In the genomic region with DNA sequence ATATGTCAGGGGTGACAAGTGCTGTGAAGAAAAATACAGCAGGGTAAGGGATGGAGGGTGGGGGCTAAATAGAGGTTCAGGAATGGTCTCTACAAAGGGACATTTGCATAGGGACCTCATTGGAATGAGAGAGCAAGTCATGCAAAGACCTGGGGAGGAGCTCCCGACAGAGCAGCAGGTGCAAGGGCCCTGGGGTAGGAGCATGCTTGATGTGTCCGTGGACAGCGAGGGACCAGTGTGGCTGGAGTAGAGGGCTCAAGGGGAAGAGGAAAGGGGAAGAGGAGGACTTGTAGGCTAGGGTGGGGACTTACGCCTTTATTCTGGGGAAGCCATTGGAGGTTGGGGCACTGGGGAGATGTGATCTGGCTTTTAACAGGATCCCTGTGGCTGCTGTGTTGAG, we compare ENCODE assay signal across 23 cellular contexts. TPM values are rescaled to one million over a fixed set of nuclear protein-coding genes. Genes with fewer than 3 reads are reported as not detected.
DNase-seq lines count a peak whose midpoint lies in the region; ATAC-seq and TF ChIP-seq lines count a peak whose summit lies in the region.
"Had no signal": no experiment of that assay in that cellular context is flagged by ENCODE, and none has a peak within 500 bp of the region (broad histone marks: within the 10 kb centered on the region; RNA-seq: fewer than 3 reads in every experiment).

No MANE protein-coding gene starts in this region.

- intact Hi-C loops in natural killer cell (cut with micrococcal nuclease), result no loop called here

- POLR2A ChIA-PET in activated CD8-positive, alpha-beta T cell treated with anti-CD3 and anti-CD28 coated beads, Interleukin-2, amount 10 ng/mL, durations not matched to agents 7 days and 5 days (lab: Charles Lee), result no interaction called here

- TF ChIP-seq CTCF in natural killer cell (IDR thresholded peaks at IDR 0.05), result no peak

- H3K4me3 Mint-ChIP-seq in activated T-cell treated with anti-CD3 and anti-CD28 coated beads, Interleukin-2, amount 50 U/mL, for 72 hours, result no peak overlapping the region
- H3K4me3 Mint-ChIP-seq in activated CD8-positive, alpha-beta T cell treated with anti-CD3 and anti-CD28 coated beads, Interleukin-2, amount 10 ng/mL, durations not matched to agents 7 days and 5 days, result no peak overlapping the region
- peak overlapping the region; percentile 43 for H3K4me3 Mint-ChIP-seq in natural killer cell
- H3K4me3 Mint-ChIP-seq: activated CD4-positive, alpha-beta T cell treated with anti-CD3 and anti-CD28 coated beads, Interleukin-2, amount 10 ng/mL, durations not matched to agents 7 days and 5 days; activated naive CD4-positive, alpha-beta T cell treated with anti-CD3 and anti-CD28 coated beads for 36 hours; GM23338 had no signal

- no peaks in the 10 kb centered on the region for H3K9me3 Mint-ChIP-seq in activated T-cell treated with anti-CD3 and anti-CD28 coated beads, Interleukin-2, amount 50 U/mL, for 72 hours
- H3K9me3 Mint-ChIP-seq in activated CD8-positive, alpha-beta T cell treated with anti-CD3 and anti-CD28 coated beads, Interleukin-2, amount 10 ng/mL, durations not matched to agents 7 days and 5 days (ENCODE audit: insufficient read depth), result no peaks in the 10 kb centered on the region
- H3K9me3 Mint-ChIP-seq in natural killer cell, result no peaks in the 10 kb centered on the region
- H3K9me3 Mint-ChIP-seq: activated CD4-positive, alpha-beta T cell treated with anti-CD3 and anti-CD28 coated beads, Interleukin-2, amount 10 ng/mL, durations not matched to agents 7 days and 5 days; activated naive CD4-positive, alpha-beta T cell treated with anti-CD3 and anti-CD28 coated beads for 36 hours; GM23338 had no signal

- no peaks in the 10 kb centered on the region for H3K36me3 Mint-ChIP-seq in activated T-cell treated with anti-CD3 and anti-CD28 coated beads, Interleukin-2, amount 50 U/mL, for 72 hours (ENCODE audit: insufficient read depth in 2 of 2)
- H3K36me3 Mint-ChIP-seq in activated CD8-positive, alpha-beta T cell treated with anti-CD3 and anti-CD28 coated beads, Interleukin-2, amount 10 ng/mL, durations not matched to agents 7 days and 5 days (ENCODE audit: low read depth), result peaks cover 12% of the 10 kb centered on the region
- H3K36me3 Mint-ChIP-seq in natural killer cell, result no peaks in the 10 kb centered on the region

- H3K27me3 Mint-ChIP-seq in activated T-cell treated with anti-CD3 and anti-CD28 coated beads, Interleukin-2, amount 50 U/mL, for 72 hours (ENCODE audit: low read depth), result no peaks in the 10 kb centered on the region
- H3K27me3 Mint-ChIP-seq in activated CD8-positive, alpha-beta T cell treated with anti-CD3 and anti-CD28 coated beads, Interleukin-2, amount 10 ng/mL, durations not matched to agents 7 days and 5 days (ENCODE audit: low read depth), result no peaks in the 10 kb centered on the region
- H3K27me3 Mint-ChIP-seq in natural killer cell (ENCODE audit: low read depth in 2 of 2), result no peaks in the 10 kb centered on the region
- H3K27me3 Mint-ChIP-seq: activated CD4-positive, alpha-beta T cell treated with anti-CD3 and anti-CD28 coated beads, Interleukin-2, amount 10 ng/mL, durations not matched to agents 7 days and 5 days had no signal

- CTCF ChIA-PET in activated CD8-positive, alpha-beta T cell treated with anti-CD3 and anti-CD28 coated beads, Interleukin-2, amount 10 ng/mL, durations not matched to agents 7 days and 5 days (lab: Charles Lee), result interaction anchor here (1.0 to 10.6 kb wide), 4 partner anchors 8 to 21 kb away, joined by 3 to 115 read pairs (median 50); no protein-coding TSS in a partner anchor

- ATAC-seq in activated T-cell treated with anti-CD3 and anti-CD28 coated beads, Interleukin-2, amount 50 U/mL, for 72 hours (replicated peaks in 1 of 2), result no peak
- ATAC-seq in activated CD8-positive, alpha-beta T cell treated with anti-CD3 and anti-CD28 coated beads, Interleukin-2, amount 10 ng/mL, durations not matched to agents 7 days and 5 days, result no peak
- ATAC-seq in natural killer cell (no peak), HG02623 (IDR thresholded peaks at IDR 0.05; ENCODE audit: unreplicated experiment) (no peak), HG02610 (IDR thresholded peaks at IDR 0.05; ENCODE audit: unreplicated experiment) (no peak)
- ATAC-seq: body of pancreas, GM23338 had no signal

- no peak for DNase-seq in activated T-cell treated with anti-CD3 and anti-CD28 coated beads, Interleukin-2, amount 50 U/mL, for 72 hours
- DNase-seq in activated T-cell treated with anti-CD3 and anti-CD28 coated beads for 4 hours, result no peak
- DNase-seq in activated CD8-positive, alpha-beta T cell treated with anti-CD3 and anti-CD28 coated beads, Interleukin-2, amount 10 ng/mL, durations not matched to agents 7 days and 5 days, result no peak
- DNase-seq in natural killer cell, result no peak
- DNase-seq: activated CD4-positive, alpha-beta T cell treated with anti-CD3 and anti-CD28 coated beads, Interleukin-2, amount 10 ng/mL, durations not matched to agents 7 days and 5 days; activated naive CD4-positive, alpha-beta T cell treated with anti-CD3 and anti-CD28 coated beads for 36 hours; body of pancreas; DMS153; GDM1; heart left ventricle; left ventricle myocardium inferior; midbrain; NCI-H2107; NCI-H510A treated with DMSO at 0.1 percent for 48 hours; stimulated activated CD8-positive, alpha-beta memory T cell treated with anti-CD3 and anti-CD28 coated beads, Interleukin-4, amount 100 ng/mL, for 48 hours had no signal

- H3K4me1 Mint-ChIP-seq in activated T-cell treated with anti-CD3 and anti-CD28 coated beads, Interleukin-2, amount 50 U/mL, for 72 hours (ENCODE audit: low read depth), result peaks cover 62% of the 10 kb centered on the region
- H3K4me1 Mint-ChIP-seq in activated CD8-positive, alpha-beta T cell treated with anti-CD3 and anti-CD28 coated beads, Interleukin-2, amount 10 ng/mL, durations not matched to agents 7 days and 5 days (ENCODE audit: low read depth), result peaks cover 70% of the 10 kb centered on the region
- H3K4me1 Mint-ChIP-seq in natural killer cell, result peaks cover 80 to 81% of the 10 kb centered on the region in 2 donors

- H3K27ac Mint-ChIP-seq in activated T-cell treated with anti-CD3 and anti-CD28 coated beads, Interleukin-2, amount 50 U/mL, for 72 hours, result peak overlapping the region; percentile 2
- H3K27ac Mint-ChIP-seq in activated CD8-positive, alpha-beta T cell treated with anti-CD3 and anti-CD28 coated beads, Interleukin-2, amount 10 ng/mL, durations not matched to agents 7 days and 5 days, result peak overlapping the region; percentile 28
- peak overlapping the region; percentile 5 to 54 for H3K27ac Mint-ChIP-seq in natural killer cell
- H3K27ac Mint-ChIP-seq: activated CD4-positive, alpha-beta T cell treated with anti-CD3 and anti-CD28 coated beads, Interleukin-2, amount 10 ng/mL, durations not matched to agents 7 days and 5 days; activated naive CD4-positive, alpha-beta T cell treated with anti-CD3 and anti-CD28 coated beads for 36 hours; GM23338 had no signal

RNA-seq across cellular contexts. Expression of a gene that starts 5.7 kb away (rescaled TPM):
- total RNA-seq in activated T-cell treated with anti-CD3 and anti-CD28 coated beads, Interleukin-2, amount 50 U/mL, for 72 hours, result 10 to 100 TPM; 63.5 to 65.1 TPM
- total RNA-seq in activated CD8-positive, alpha-beta T cell treated with anti-CD3 and anti-CD28 coated beads, Interleukin-2, amount 10 ng/mL, durations not matched to agents 7 days and 5 days, result 10 to 100 TPM; 69.0 to 72.1 TPM
- 100 to 1,000 TPM in 2 of 3 donors, 10 to 100 TPM in 1; 97.1 to 115 (median 105) TPM for total RNA-seq in natural killer cell

RNA-seq across cellular contexts. Expression of a gene that starts 15.9 kb away (rescaled TPM):
- not detected for total RNA-seq in activated T-cell treated with anti-CD3 and anti-CD28 coated beads, Interleukin-2, amount 50 U/mL, for 72 hours
- total RNA-seq in activated CD8-positive, alpha-beta T cell treated with anti-CD3 and anti-CD28 coated beads, Interleukin-2, amount 10 ng/mL, durations not matched to agents 7 days and 5 days, result not detected
- not detected for total RNA-seq in natural killer cell
- total RNA-seq: activated CD4-positive, alpha-beta T cell treated with anti-CD3 and anti-CD28 coated beads, Interleukin-2, amount 10 ng/mL, durations not matched to agents 7 days and 5 days; HT1080; LHCN-M2; pulmonary artery endothelial cell had no signal

RNA-seq across cellular contexts. Expression of a gene that starts 22.5 kb away (rescaled TPM):
- 1 to 10 TPM; 1.4 to 1.5 TPM for total RNA-seq in activated T-cell treated with anti-CD3 and anti-CD28 coated beads, Interleukin-2, amount 50 U/mL, for 72 hours
- 1 to 10 TPM; 1.3 to 1.8 TPM for total RNA-seq in activated CD8-positive, alpha-beta T cell treated with anti-CD3 and anti-CD28 coated beads, Interleukin-2, amount 10 ng/mL, durations not matched to agents 7 days and 5 days
- total RNA-seq in natural killer cell, result 1 to 10 TPM; 1.3 to 3.8 (median 2.4) TPM

RNA-seq across cellular contexts. Expression of a gene that starts 25.6 kb away (rescaled TPM):
- total RNA-seq in activated T-cell treated with anti-CD3 and anti-CD28 coated beads, Interleukin-2, amount 50 U/mL, for 72 hours, result under 1 TPM; 0.41 to 0.67 TPM
- not detected for total RNA-seq in activated CD8-positive, alpha-beta T cell treated with anti-CD3 and anti-CD28 coated beads, Interleukin-2, amount 10 ng/mL, durations not matched to agents 7 days and 5 days
- total RNA-seq in natural killer cell, result 1 to 10 TPM; 1.2 to 2.5 (median 2.2) TPM
- total RNA-seq: A673; activated naive CD4-positive, alpha-beta T cell treated with anti-CD3 and anti-CD28 coated beads for 36 hours; HT1080; pulmonary artery endothelial cell had no signal

RNA-seq across cellular contexts. Expression of a gene that starts 35.0 kb away (rescaled TPM):
- total RNA-seq in activated T-cell treated with anti-CD3 and anti-CD28 coated beads, Interleukin-2, amount 50 U/mL, for 72 hours, result not detected
- not detected for total RNA-seq in activated CD8-positive, alpha-beta T cell treated with anti-CD3 and anti-CD28 coated beads, Interleukin-2, amount 10 ng/mL, durations not matched to agents 7 days and 5 days
- not detected for total RNA-seq in natural killer cell
- total RNA-seq: A673; activated CD4-positive, alpha-beta T cell treated with anti-CD3 and anti-CD28 coated beads, Interleukin-2, amount 10 ng/mL, durations not matched to agents 7 days and 5 days; activated naive CD4-positive, alpha-beta T cell treated with anti-CD3 and anti-CD28 coated beads for 36 hours; body of pancreas; GM23338; heart left ventricle; HT1080; left ventricle myocardium inferior; LHCN-M2; pulmonary artery endothelial cell; suprapubic skin had no signal
